In the genomic region with DNA sequence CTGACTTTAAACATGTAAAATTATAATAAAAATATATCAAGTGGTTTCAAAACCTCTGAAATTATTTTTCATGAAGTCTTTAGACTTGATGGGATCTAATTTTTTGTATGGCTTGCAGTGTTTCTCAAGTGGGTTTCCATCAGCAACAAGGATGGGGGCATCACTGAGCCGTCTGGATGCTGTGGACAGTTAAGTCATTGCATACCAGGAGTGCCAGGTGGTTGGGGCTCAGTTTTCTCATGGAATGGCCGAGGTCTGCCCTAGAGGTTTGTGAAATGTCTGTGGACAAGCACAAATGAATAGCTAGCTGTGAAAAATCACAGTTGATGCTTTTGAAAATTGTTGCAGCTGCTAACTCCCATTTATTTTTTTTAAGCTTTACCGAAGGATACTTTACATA, we compare ENCODE assay signal across 16 cellular contexts. TPM values are rescaled to one million over a fixed set of nuclear protein-coding genes. Genes with fewer than 3 reads are reported as not detected.
A peak's percentile ranks its signal among the peaks of the same experiment; 100 is the strongest.
DNase-seq lines count a peak whose midpoint lies in the region; TF ChIP-seq lines count a peak whose summit lies in the region.
"Had no signal": no experiment of that assay in that cellular context is flagged by ENCODE, and none has a peak within 500 bp of the region (broad histone marks: within the 10 kb centered on the region; RNA-seq: fewer than 3 reads in every experiment).

No MANE protein-coding gene starts in this region.

- H3K4me1 ChIP-seq in BLaER1 treated with 17β-estradiol and CSF1 and Interleukin-3, amounts not matched to agents 10 nM and 100 nM, result peaks cover 31 to 69% (median 56%) of the 10 kb centered on the region in 10 experiments
- peaks cover 10% of the 10 kb centered on the region; the same call in 1 of the 2 replicates for H3K4me1 ChIP-seq in HEK293 (ENCODE audit: control insufficient read depth, insufficient read depth, low read length)
- peaks cover 12% of the 10 kb centered on the region for H3K4me1 ChIP-seq in adipocyte (ENCODE audit: control insufficient read depth, insufficient read depth, low read length)

- peak overlapping the region in 2 of 11 experiments; percentile 9 to 95; a peak in 1 of 22 replicates for H3K27ac ChIP-seq in BLaER1 treated with 17β-estradiol and CSF1 and Interleukin-3, amounts not matched to agents 10 nM and 100 nM
- H3K27ac ChIP-seq in HEK293 (ENCODE audit: extremely low read depth, low read depth, low read length), result 0 out of 2 replicates have a peak overlapping the region, but pooled peaks have one; percentile 0
- H3K27ac ChIP-seq: cardiac muscle cell, epithelial cell of prostate, ovary had no signal

- no peak overlapping the region for H3K4me3 Mint-ChIP-seq in mesothelial cell of epicardium

- H3K27me3 Mint-ChIP-seq in mesothelial cell of epicardium (ENCODE audit: low read depth), result peaks cover 26% of the 10 kb centered on the region

- H3K9me3 Mint-ChIP-seq in mesothelial cell of epicardium, result no peaks in the 10 kb centered on the region
- H3K9me3 Mint-ChIP-seq: activated CD4-positive, alpha-beta T cell treated with anti-CD3 and anti-CD28 coated beads, Interleukin-2, amount 10 ng/mL, durations not matched to agents 7 days and 5 days; activated T-helper 17 cell treated with anti-CD3 and anti-CD28 coated beads, Interleukin-2, amount 50 U/mL, for 72 hours had no signal

- H3K9me3 ChIP-seq in BLaER1 treated with 17β-estradiol and CSF1 and Interleukin-3, amounts not matched to agents 10 nM and 100 nM (replicated peaks in 1 of 11), result no peaks in the 10 kb centered on the region
- no peaks in the 10 kb centered on the region for H3K9me3 ChIP-seq in HEK293 (ENCODE audit: control insufficient read depth, insufficient read depth, low read depth, low read length)
- no peaks in the 10 kb centered on the region for H3K9me3 ChIP-seq in adipocyte (ENCODE audit: control insufficient read depth, low read length)
- H3K9me3 ChIP-seq: heart left ventricle, ovary had no signal

- peaks cover 2% of the 10 kb centered on the region for H3K36me3 Mint-ChIP-seq in mesothelial cell of epicardium

- peak overlapping the region in 8 of 10 experiments; percentile 46 to 73 (median 67); a peak in 8 of 20 replicates for H3K4me3 ChIP-seq in BLaER1 treated with 17β-estradiol and CSF1 and Interleukin-3, amounts not matched to agents 10 nM and 100 nM
- H3K4me3 ChIP-seq in HEK293 (ENCODE audit: low read depth, low read length), result no peak overlapping the region
- H3K4me3 ChIP-seq in adipocyte (ENCODE audit: low read length), result no peak overlapping the region
- H3K4me3 ChIP-seq: lung, ovary had no signal

- H3K27me3 ChIP-seq in BLaER1 treated with 17β-estradiol and CSF1 and Interleukin-3, amounts not matched to agents 10 nM and 100 nM, result peaks cover 0 to 11% (median 0%) of the 10 kb centered on the region in 11 experiments; a peak in 4 of 22 replicates
- no peaks in the 10 kb centered on the region for H3K27me3 ChIP-seq in adipocyte (replicated peaks; ENCODE audit: control insufficient read depth, insufficient read depth, low read length)
- H3K27me3 ChIP-seq: ovary had no signal

- H3K4me1 Mint-ChIP-seq in mesothelial cell of epicardium, result peaks cover 20% of the 10 kb centered on the region
- H3K4me1 Mint-ChIP-seq: activated T-helper 17 cell treated with anti-CD3 and anti-CD28 coated beads, Interleukin-2, amount 50 U/mL, for 72 hours had no signal

- H3K9ac ChIP-seq in BLaER1 treated with 17β-estradiol and CSF1 and Interleukin-3, amounts not matched to agents 10 nM and 100 nM, result peak overlapping the region in 6 of 11 experiments; percentile 34 to 97 (median 96); a peak in 5 of 22 replicates
- H3K9ac ChIP-seq in adipocyte (ENCODE audit: low read length), result no peak overlapping the region

- peak overlapping the region; percentile 70 to 97 (median 90); a peak in 21 of 22 replicates for H3K4me2 ChIP-seq in BLaER1 treated with 17β-estradiol and CSF1 and Interleukin-3, amounts not matched to agents 10 nM and 100 nM

- H4K20me1 ChIP-seq in BLaER1 treated with 17β-estradiol and CSF1 and Interleukin-3, amounts not matched to agents 10 nM and 100 nM, result peaks cover 0 to 43% (median 5%) of the 10 kb centered on the region in 11 experiments; a peak in 6 of 22 replicates

- no peak for TF ChIP-seq CTCF in HEK293 (tag by site-specific recombination; IDR thresholded peaks at IDR 0.05)
- no peak for TF ChIP-seq CTCF in mesothelial cell of epicardium (IDR thresholded peaks at IDR 0.05; ENCODE audit: unreplicated experiment)

- CTCF ChIA-PET in HEK293 (lab: Yijun Ruan, JAX), result interaction anchor here (0.5 to 1.2 kb wide), 5 partner anchors 15 to 250 kb away, joined by 3 to 5 read pairs (median 3); no protein-coding TSS in a partner anchor

- POLR2A ChIA-PET in HEK293 (lab: Yijun Ruan, JAX), result interaction anchor here (1.3 kb wide), 1 partner anchor 32 kb away, joined by 6 read pairs; the partner anchor contains the start of gene AFG3L2

- DNase-seq in adipocyte (ENCODE audit: low read depth) (peak; percentile 43), mesothelial cell of epicardium (ENCODE audit: low spot score in 2 of 2, unreplicated experiment in 2 of 2) (no peak), NCI-H345 treated with DMSO at 0.1 percent for 48 hours (lab: John Stamatoyannopoulos, UW; ENCODE audit: unreplicated experiment) (no peak), COLO829 (ENCODE audit: low spot score) (no peak), anterior cingulate cortex (lab: John Stamatoyannopoulos, UW) (no peak), NCI-H1436 treated with DMSO at 0.1 percent for 48 hours (lab: John Stamatoyannopoulos, UW) (no peak)
- DNase-seq: activated CD4-positive, alpha-beta T cell treated with anti-CD3 and anti-CD28 coated beads, Interleukin-2, amount 10 ng/mL, durations not matched to agents 7 days and 5 days; heart left ventricle; NCI-H2029 treated with DMSO at 0.1 percent for 48 hours had no signal

- H3K36me3 ChIP-seq in BLaER1 treated with 17β-estradiol and CSF1 and Interleukin-3, amounts not matched to agents 10 nM and 100 nM, result peaks cover 0 to 29% (median 15%) of the 10 kb centered on the region in 11 experiments; a peak in 10 of 22 replicates
- H3K36me3 ChIP-seq in HEK293 (ENCODE audit: control insufficient read depth in 2 of 2, insufficient read depth in 1 of 2, low read length in 2 of 2), result no peaks in the 10 kb centered on the region; a peak in 1 of 3 replicates
- H3K36me3 ChIP-seq in adipocyte (ENCODE audit: control insufficient read depth, insufficient read depth, low read length, severe bottlenecking), result no peaks in the 10 kb centered on the region
- H3K36me3 ChIP-seq: cardiac muscle cell, heart left ventricle, ovary had no signal

- H3K27ac Mint-ChIP-seq in mesothelial cell of epicardium, result peak overlapping the region; percentile 82
- H3K27ac Mint-ChIP-seq: activated CD4-positive, alpha-beta T cell treated with anti-CD3 and anti-CD28 coated beads, Interleukin-2, amount 10 ng/mL, durations not matched to agents 7 days and 5 days; activated T-helper 17 cell treated with anti-CD3 and anti-CD28 coated beads, Interleukin-2, amount 50 U/mL, for 72 hours had no signal

TF ChIP-seq in HEK293, 187 proteins besides CTCF, POLR2A, EP300 and RAD21:
- TF ChIP-seq ZSCAN23 (tag by site-specific recombination; IDR thresholded peaks at IDR 0.05), result no peak
- peak; percentile 43; the same call in 1 of the 2 replicates for TF ChIP-seq ZNF449 (tag by site-specific recombination; IDR thresholded peaks at IDR 0.05)
- TF ChIP-seq ZIC2 (tag by site-specific recombination; IDR thresholded peaks at IDR 0.05), result no peak
- TF ChIP-seq GFI1B (tag by site-specific recombination; IDR thresholded peaks at IDR 0.05), result no peak

RNA-seq across cellular contexts. Expression of gene PRELID3A, which starts 1.7 kb away (rescaled TPM):
- total RNA-seq in mesothelial cell of epicardium, result 19.7 to 22.6 TPM (median 20.4 TPM) in 3 replicates

RNA-seq across cellular contexts. Expression of gene AFG3L2, which starts 32.4 kb away (rescaled TPM):
- 45.5 to 48.5 TPM (median 47.7 TPM) in 3 replicates for total RNA-seq in mesothelial cell of epicardium

Comparison
In these comparisons a context has a peak if more than half of its experiments do, and no peak if none do; other contexts are left out.
1. H3K4me3 ChIP-seq: peak in BLaER1 treated with 17β-estradiol and CSF1 and Interleukin-3, amounts not matched to agents 10 nM and 100 nM (8 of 10); none in HEK293 (single experiment) and adipocyte (single experiment).